Comparison of ENCODE assay signal across 8 cellular contexts in the genomic region with DNA sequence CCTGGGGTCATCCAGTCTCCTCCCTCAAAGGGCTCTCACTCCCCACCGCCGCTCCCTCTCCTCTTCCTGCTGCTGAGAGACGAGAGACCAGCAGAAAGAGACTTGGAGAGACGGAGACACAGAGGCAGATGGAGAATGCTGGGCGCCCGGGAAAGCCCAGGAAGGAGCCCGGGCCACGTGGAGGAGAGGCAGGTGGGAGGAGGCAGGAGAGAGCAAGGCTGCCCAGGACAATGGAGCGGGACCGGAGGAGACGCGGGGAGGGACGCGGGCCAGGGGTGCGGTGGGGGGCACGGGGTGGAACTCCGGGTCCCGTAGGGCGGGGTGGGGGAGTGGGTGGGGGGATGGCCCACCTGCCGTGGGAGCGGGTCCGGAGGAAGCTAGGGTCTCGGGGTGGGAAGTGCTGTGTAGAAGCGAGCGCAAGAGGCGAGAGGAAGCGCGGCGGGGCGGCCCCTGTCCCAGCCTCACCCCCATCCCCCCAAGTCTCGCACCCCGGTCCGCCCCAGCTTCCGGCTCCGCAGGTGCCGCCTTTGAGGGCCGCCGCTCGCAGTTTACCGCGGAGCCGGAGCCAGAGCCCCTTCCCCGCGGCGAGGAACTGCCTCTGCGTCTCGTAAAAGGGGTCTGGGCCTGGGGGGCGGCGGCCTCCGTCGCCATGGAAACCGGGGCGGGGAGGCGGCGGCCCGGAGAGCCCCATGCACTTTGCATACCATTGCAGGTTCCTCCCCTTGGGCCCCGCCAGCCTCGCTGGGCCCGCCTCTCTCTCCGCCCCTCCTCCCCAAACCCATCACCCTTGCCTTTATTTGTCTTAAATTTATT. TPM values are rescaled to one million over a fixed set of nuclear protein-coding genes. Genes with fewer than 3 reads are reported as not detected.
A peak's percentile ranks its signal among the peaks of the same experiment; 100 is the strongest.
DNase-seq lines count a peak whose midpoint lies in the region; ATAC-seq and TF ChIP-seq lines count a peak whose summit lies in the region.

No MANE protein-coding gene starts in this region.

- H3K9me3 ChIP-seq in cardiac muscle cell (ENCODE audit: low read depth): no peaks in the 10 kb centered on the region

- H3K36me3 ChIP-seq in cardiac muscle cell: no peaks in the 10 kb centered on the region

- no peak overlapping the region for H3K27ac ChIP-seq in cardiac muscle cell

- H3K4me3 ChIP-seq in cardiac muscle cell (peak overlapping the region; percentile 39), skeletal muscle cell (ENCODE audit: low read depth, low read length) (peak overlapping the region; percentile 40)

- peak; percentile 17 for DNase-seq in NCI-H82 treated with DMSO at 0.1 percent for 48 hours (lab: John Stamatoyannopoulos, UW; ENCODE audit: unreplicated experiment)
- DNase-seq in activated T-helper 9 cell treated with anti-CD3 and anti-CD28 coated beads, Interleukin-2, amount 50 U/mL, for 16 hours (ENCODE audit: low read depth): peak; percentile 44
- DNase-seq in cardiac muscle cell (ENCODE audit: low read depth in 1 of 2, low spot score in 1 of 2): peak in 1 of 2 donors; percentile 81
- DNase-seq in skeletal muscle cell (ENCODE audit: low read depth): no peak
- DNase-seq in foreskin melanocyte: no peak
- no peak for DNase-seq in pons (ENCODE audit: low spot score)

- TF ChIP-seq CTCF in cardiac muscle cell (IDR thresholded peaks at IDR 0.05; ENCODE audit: low read depth, low read length): no peak

- ATAC-seq in GM18907 (IDR thresholded peaks at IDR 0.05; ENCODE audit: unreplicated experiment) (peak; percentile 51), GM21526 (IDR thresholded peaks at IDR 0.05; ENCODE audit: low FRiP score, unreplicated experiment) (no peak)

- H3K4me1 ChIP-seq in cardiac muscle cell (ENCODE audit: low read depth): peaks cover 16% of the 10 kb centered on the region

- H3K27me3 ChIP-seq in cardiac muscle cell: no peaks in the 10 kb centered on the region

RNA-seq across cellular contexts. Expression of a gene that starts 11.7 kb away (rescaled TPM):
- 21.6 and 26.2 TPM in 2 replicates for total RNA-seq in cardiac muscle cell
- 9.8 and 14.0 TPM in 2 replicates for polyA plus RNA-seq in cardiac muscle cell

RNA-seq across cellular contexts. Expression of a gene that starts 44.9 kb away (rescaled TPM):
- total RNA-seq in cardiac muscle cell: 3.5 and 4.0 TPM in 2 replicates
- polyA plus RNA-seq in cardiac muscle cell: 6.7 and 11.6 TPM in 2 replicates

Comparison
In these comparisons a context has a peak if more than half of its experiments do, and no peak if none do; other contexts are left out.
1. DNase-seq: peak in NCI-H82 treated with DMSO at 0.1 percent for 48 hours (single experiment) and activated T-helper 9 cell treated with anti-CD3 and anti-CD28 coated beads, Interleukin-2, amount 50 U/mL, for 16 hours (single experiment); none in skeletal muscle cell (single experiment), foreskin melanocyte (single experiment) and pons (single experiment).